ENCODE assay signal across 1 cellular context in genomic region chr4:10182446-10183424, GRCh38.
TF ChIP-seq lines count a peak whose summit lies in the region.

No MANE protein-coding gene starts in this region.

TF ChIP-seq in K562, 482 proteins besides CTCF, POLR2A, EP300 and RAD21 (continued from another document and continues in another):
- TF ChIP-seq REST (CRISPR knock-in tag; IDR thresholded peaks at IDR 0.05; ENCODE audit: low read depth) (no peak; the same call in 1 of the 2 replicates), NR2C2 (CRISPR knock-in tag; IDR thresholded peaks at IDR 0.05) (no peak), NR2C2 (tag; IDR thresholded peaks at IDR 0.05) (no peak), CBX1 (IDR thresholded peaks at IDR 0.05; ENCODE audit: low read depth) (no peak), POU5F1 (IDR thresholded peaks at IDR 0.05; ENCODE audit: borderline replicate concordance, low read depth, low read length, partially characterized antibody) (no peak), ZNF740 (CRISPR knock-in tag; IDR thresholded peaks at IDR 0.05) (no peak), ZNF740 (tag; IDR thresholded peaks at IDR 0.05) (peak in 1 of 2 experiments; percentile 13; a peak in 1 of 4 replicates), ZFP36 (IDR thresholded peaks at IDR 0.05; ENCODE audit: low read depth, low read length, partially characterized antibody) (no peak), BRF1 (IDR thresholded peaks at IDR 0.05; ENCODE audit: borderline replicate concordance, extremely low read depth, insufficient read length) (no peak), FOXA3 (CRISPR knock-in tag; conservative IDR thresholded peaks at IDR 0.05 in 1 of 2, IDR thresholded peaks at IDR 0.05 in 1 of 2) (no peak), ZNF707 (CRISPR knock-in tag; conservative IDR thresholded peaks at IDR 0.05) (no peak), SMAD1 (IDR thresholded peaks at IDR 0.05; ENCODE audit: low read depth, low read length, partially characterized antibody) (peak; percentile 21), VEZF1 (CRISPR knock-in tag; IDR thresholded peaks at IDR 0.05) (0 out of 2 replicates have a peak, but pooled peaks have one; percentile 24), EHMT2 (IDR thresholded peaks at IDR 0.05) (no peak), ZNF316 (IDR thresholded peaks at IDR 0.05) (no peak), ETV6 (IDR thresholded peaks at IDR 0.05; ENCODE audit: borderline replicate concordance in 1 of 2, low read depth in 2 of 2, low read length in 1 of 2) (no peak), ETV6 (CRISPR knock-in tag; IDR thresholded peaks at IDR 0.05; ENCODE audit: borderline replicate concordance) (no peak), ZNF695 (CRISPR knock-in tag; IDR thresholded peaks at IDR 0.05) (no peak), ZNF778 (CRISPR knock-in tag; IDR thresholded peaks at IDR 0.05) (no peak), FOSL1 (tag; conservative IDR thresholded peaks at IDR 0.05) (no peak), RHOXF2B (CRISPR knock-in tag; conservative IDR thresholded peaks at IDR 0.05) (peak; percentile 77; the same call in 1 of the 2 replicates), E2F4 (CRISPR knock-in tag; IDR thresholded peaks at IDR 0.05; ENCODE audit: low read depth) (no peak), SMAD3 (CRISPR knock-in tag; conservative IDR thresholded peaks at IDR 0.05) (no peak; the same call in 1 of the 2 replicates), ZC3H8 (IDR thresholded peaks at IDR 0.05) (no peak), ZNF436 (CRISPR knock-in tag; IDR thresholded peaks at IDR 0.05) (no peak), RFX1 (IDR thresholded peaks at IDR 0.05) (peak; percentile 91), ATF4 (CRISPR knock-in tag; IDR thresholded peaks at IDR 0.05) (0 out of 2 replicates have a peak, but pooled peaks have one; percentile 16), JUNB (CRISPR knock-in tag; conservative IDR thresholded peaks at IDR 0.05) (no peak), KLF13 (tag; IDR thresholded peaks at IDR 0.05; ENCODE audit: borderline replicate concordance, low read depth) (no peak), CAMTA2 (CRISPR knock-in tag; conservative IDR thresholded peaks at IDR 0.05) (no peak), CSDE1 (IDR thresholded peaks at IDR 0.05) (peak in 1 of 2 experiments; percentile 40; a peak in 1 of 4 replicates), THRA (IDR thresholded peaks at IDR 0.05) (no peak), TAL1 (IDR thresholded peaks at IDR 0.05) (no peak), ZNF592 (IDR thresholded peaks at IDR 0.05) (no peak), ZNF696 (CRISPR knock-in tag; conservative IDR thresholded peaks at IDR 0.05) (no peak), ZNF644 (tag; IDR thresholded peaks at IDR 0.05; ENCODE audit: low read depth) (no peak), ZNF347 (CRISPR knock-in tag; IDR thresholded peaks at IDR 0.05; ENCODE audit: low read depth) (no peak), TSHZ1 (CRISPR knock-in tag; IDR thresholded peaks at IDR 0.05) (no peak), CLOCK (CRISPR knock-in tag; IDR thresholded peaks at IDR 0.05; ENCODE audit: borderline replicate concordance) (no peak), NFIC (IDR thresholded peaks at IDR 0.05) (no peak), HMG20A (CRISPR knock-in tag; conservative IDR thresholded peaks at IDR 0.05) (no peak), ZNF717 (CRISPR knock-in tag; IDR thresholded peaks at IDR 0.05) (no peak), MECOM (CRISPR knock-in tag; IDR thresholded peaks at IDR 0.05) (no peak), NFE2 (IDR thresholded peaks at IDR 0.05; ENCODE audit: low read depth) (no peak), CREBBP (IDR thresholded peaks at IDR 0.05; ENCODE audit: low read depth, low read length) (no peak), ZNF384 (IDR thresholded peaks at IDR 0.05; ENCODE audit: low read depth, low read length) (no peak)
